Comparison of ENCODE assay signal across 7 cellular contexts in genomic region chr5:136565052-136565451, GRCh38.
DNase-seq lines count a peak whose midpoint lies in the region; ATAC-seq and TF ChIP-seq lines count a peak whose summit lies in the region.
"Not testable (repeated sequence)": the region's sequence is repeated elsewhere in the genome, so short reads cannot be mapped to it uniquely, and the experiment has no call there.

No MANE protein-coding gene starts in this region.

- H3K36me3 Mint-ChIP-seq in CD4-positive, alpha-beta memory T cell; effector memory CD8-positive, alpha-beta T cell (ENCODE audit: insufficient read depth): not testable (repeated sequence)
- H3K36me3 Mint-ChIP-seq in WTC11, result peaks cover 39% of the 10 kb centered on the region

- H3K9ac ChIP-seq in HUES48 (ENCODE audit: low read depth, low read length), result not testable (repeated sequence)
- peak overlapping the region; percentile 65; the same call in 1 of the 2 replicates for H3K9ac ChIP-seq in iPS-20b (ENCODE audit: low read depth, low read length)

- not testable (repeated sequence) for H3K27me3 ChIP-seq in CD4-positive, alpha-beta memory T cell (ENCODE audit: insufficient read depth, low read length); HUES48 (ENCODE audit: control insufficient read depth, insufficient read depth, low read length); iPS-20b (ENCODE audit: insufficient read depth, low read length)

- peak overlapping the region in 6 of 8 donors; percentile 41 to 72 (median 54) for H3K4me3 Mint-ChIP-seq in CD4-positive, alpha-beta memory T cell
- not testable (repeated sequence) for H3K4me3 Mint-ChIP-seq in WTC11
- peak overlapping the region; percentile 56 to 62 for H3K4me3 Mint-ChIP-seq in effector memory CD8-positive, alpha-beta T cell

- H3K4me1 ChIP-seq in CD4-positive, alpha-beta memory T cell (ENCODE audit: insufficient read depth, low read length), result peaks cover 19% of the 10 kb centered on the region
- H3K4me1 ChIP-seq in HUES48 (ENCODE audit: control insufficient read depth, insufficient read depth, low read length) (peaks cover 20% of the 10 kb centered on the region), iPS-20b (ENCODE audit: insufficient read depth, low read length) (peaks cover 21% of the 10 kb centered on the region)

- CTCF ChIA-PET in CD4-positive, alpha-beta memory T cell (lab: Charles Lee; ENCODE audit: partially characterized antibody); WTC11 (lab: Charles Lee): not testable (repeated sequence)

- not testable (repeated sequence) for H3K9me3 ChIP-seq in CD4-positive, alpha-beta memory T cell (ENCODE audit: control insufficient read depth in 1 of 2, low read length in 2 of 2); HUES48 (ENCODE audit: control insufficient read depth, insufficient read depth, low read length); iPS-20b (ENCODE audit: insufficient read depth, low read depth, low read length)

- not testable (repeated sequence) for H3K27me3 Mint-ChIP-seq in CD4-positive, alpha-beta memory T cell; WTC11 (ENCODE audit: low read depth); effector memory CD8-positive, alpha-beta T cell

- peak; percentile 39 for ATAC-seq in WTC11
- peak; percentile 65 for ATAC-seq in effector memory CD8-positive, alpha-beta T cell (replicated peaks)

- not testable (repeated sequence) for TF ChIP-seq CTCF in WTC11 (IDR thresholded peaks at IDR 0.05)

- not testable (repeated sequence) for H3K27ac ChIP-seq in CD4-positive, alpha-beta memory T cell (ENCODE audit: low read depth, low read length)
- H3K27ac ChIP-seq in HUES48 (ENCODE audit: low read depth, low read length), result peak overlapping the region; percentile 82
- peak overlapping the region; percentile 68 for H3K27ac ChIP-seq in iPS-20b (ENCODE audit: low read length)

- not testable (repeated sequence) for H3K4me3 ChIP-seq in CD4-positive, alpha-beta memory T cell (ENCODE audit: low read length in 2 of 2); HUES48 (ENCODE audit: low read depth, low read length); iPS-20b (ENCODE audit: low read length)

- POLR2A ChIA-PET in CD4-positive, alpha-beta memory T cell (lab: Charles Lee; ENCODE audit: partially characterized antibody); WTC11 (lab: Charles Lee): not testable (repeated sequence)

- not testable (repeated sequence) for H3K36me3 ChIP-seq in CD4-positive, alpha-beta memory T cell (ENCODE audit: insufficient read depth, low read length); HUES48 (ENCODE audit: control insufficient read depth, insufficient read depth, low read length); iPS-20b (ENCODE audit: insufficient read depth, low read depth, low read length)

- peak overlapping the region in 6 of 7 donors; percentile 14 to 83 (median 58) for H3K27ac Mint-ChIP-seq in CD4-positive, alpha-beta memory T cell
- H3K27ac Mint-ChIP-seq in WTC11, result peak overlapping the region; percentile 98
- peak overlapping the region; percentile 38 to 89 for H3K27ac Mint-ChIP-seq in effector memory CD8-positive, alpha-beta T cell

- H3K4me1 Mint-ChIP-seq in CD4-positive, alpha-beta memory T cell, result peaks cover 11 to 67% (median 20%) of the 10 kb centered on the region in 4 donors
- peaks cover 81% of the 10 kb centered on the region for H3K4me1 Mint-ChIP-seq in WTC11
- H3K4me1 Mint-ChIP-seq in effector memory CD8-positive, alpha-beta T cell (ENCODE audit: low read depth in 2 of 2), result peaks cover 14 to 46% of the 10 kb centered on the region in 2 donors

- peaks cover 0 to 12% (median 4%) of the 10 kb centered on the region in 8 donors for H3K9me3 Mint-ChIP-seq in CD4-positive, alpha-beta memory T cell
- peaks cover 22% of the 10 kb centered on the region for H3K9me3 Mint-ChIP-seq in WTC11
- peaks cover 9 to 12% of the 10 kb centered on the region in 2 donors for H3K9me3 Mint-ChIP-seq in effector memory CD8-positive, alpha-beta T cell

- intact Hi-C loops in CD4-positive, alpha-beta memory T cell (cut with micrococcal nuclease), result not testable (repeated sequence)

- DNase-seq in CD4-positive, alpha-beta memory T cell, result peak in 4 of 5 donors; percentile 31 to 39 (median 34)
- DNase-seq in ELF-1 (ENCODE audit: low read depth, low spot score) (peak; percentile 6), M059J (ENCODE audit: low read depth) (peak; percentile 9)
- not testable (repeated sequence) for DNase-seq in WTC11 (ENCODE audit: low spot score); effector memory CD8-positive, alpha-beta T cell

TF ChIP-seq in WTC11, 78 proteins besides CTCF, POLR2A, EP300 and RAD21:
- TF ChIP-seq ZNF532 (CRISPR knock-in tag; IDR thresholded peaks at IDR 0.05; ENCODE audit: borderline replicate concordance), result 0 out of 2 replicates have a peak, but pooled peaks have one; percentile 3
